Comparison of ENCODE assay signal across 31 cellular contexts in genomic region chr12:113649256-113649830, GRCh38.
"Had no signal": no experiment of that assay in that cellular context is flagged by ENCODE, and none has a peak within 500 bp of the region (broad histone marks: within the 10 kb centered on the region; RNA-seq: fewer than 3 reads in every experiment).

No MANE protein-coding gene starts in this region.

- H3K36me3 ChIP-seq: brain microvascular endothelial cell, right atrium auricular region, uterus, WERI-Rb-1 had no signal

- H3K4me2 ChIP-seq: hepatocyte, smooth muscle cell had no signal

- H2AFZ ChIP-seq: hepatocyte, parathyroid adenoma had no signal

- H3K9me3 Mint-ChIP-seq: activated T-helper 17 cell treated with anti-CD3 and anti-CD28 coated beads, Interleukin-2, amount 50 U/mL, for 72 hours; type B pancreatic cell had no signal

- H3K27ac ChIP-seq: brain microvascular endothelial cell, epithelial cell of prostate, hepatocyte, parathyroid adenoma, right atrium auricular region, uterus, WERI-Rb-1 had no signal

- H3K4me3 ChIP-seq: hepatocyte, right atrium auricular region, smooth muscle cell, uterus had no signal

- ATAC-seq: activated CD4-positive, CD25-positive, alpha-beta regulatory T cell treated with anti-CD3 and anti-CD28 coated beads, Interleukin-2, amount 50 U/mL, for 24 hours; activated T-helper 17 cell treated with anti-CD3 and anti-CD28 coated beads, Interleukin-2, amount 50 U/mL, for 72 hours; stimulated activated memory B cell treated with anti-CD40 and anti-IgM and Interleukin-4, amounts not matched to agents 10 μg/mL and 1 μg/mL and 100 μg/mL, for 72 hours; stimulated activated naive CD8-positive, alpha-beta T cell treated with anti-CD3 and anti-CD28 coated beads, Interleukin-15, amount 100 ng/mL, for 72 hours had no signal

- H3K27ac Mint-ChIP-seq: activated CD4-positive, alpha-beta memory T cell treated with anti-CD3 and anti-CD28 coated beads for 36 hours; activated T-cell treated with anti-CD3 and anti-CD28 coated beads, Interleukin-2, amount 50 U/mL, for 24 hours; activated T-helper 17 cell treated with anti-CD3 and anti-CD28 coated beads, Interleukin-2, amount 50 U/mL, for 72 hours; immature natural killer cell; mesothelial cell of epicardium; naive B cell; stimulated activated memory B cell treated with anti-CD40 and anti-IgM and Interleukin-4, amounts not matched to agents 10 μg/mL and 1 μg/mL and 100 μg/mL, for 72 hours; stimulated activated naive CD8-positive, alpha-beta T cell treated with anti-CD3 and anti-CD28 coated beads, Interleukin-15, amount 100 ng/mL, for 72 hours; type B pancreatic cell had no signal

- DNase-seq: activated CD4-positive, alpha-beta memory T cell treated with anti-CD3 and anti-CD28 coated beads for 36 hours; activated CD4-positive, alpha-beta T cell treated with anti-CD3 and anti-CD28 coated beads for 48 hours; activated CD8-positive, alpha-beta memory T cell treated with anti-CD3 and anti-CD28 coated beads, Interleukin-2, amount 50 U/mL, for 48 hours; activated gamma-delta T cell treated with Interleukin-2 at 50 U/mL for 16 hours; activated naive CD4-positive, alpha-beta T cell treated with anti-CD3 and anti-CD28 coated beads, Interleukin-2, amount 50 U/mL, for 16 hours; activated T-cell treated with anti-CD3 and anti-CD28 coated beads, Interleukin-2, amount 50 U/mL, for 24 hours; amniotic stem cell; brain microvascular endothelial cell; caudate nucleus; dermis blood vessel endothelial cell; effector CD4-positive, alpha-beta T cell; immature natural killer cell; naive B cell; stimulated activated CD4-positive, alpha-beta T cell treated with anti-CD3 and anti-CD28 coated beads, Interleukin-1b, Interleukin-23, amount 100 ng/mL, for 48 hours; stimulated activated CD4-positive, alpha-beta T cell treated with anti-CD3 and anti-CD28 coated beads, Interleukin-4, amount 100 ng/mL, for 4 hours; stimulated activated CD8-positive, alpha-beta memory T cell treated with anti-CD3 and anti-CD28 coated beads, Interleukin-4, amount 100 ng/mL, for 48 hours; stimulated activated naive CD8-positive, alpha-beta T cell treated with anti-CD3 and anti-CD28 coated beads, Interleukin-15, amount 100 ng/mL, for 72 hours; substantia nigra; T-helper 2 cell; uterus; WERI-Rb-1 had no signal

- H3K9me3 ChIP-seq: uterus had no signal

- H3K4me1 ChIP-seq: parathyroid adenoma, right atrium auricular region, uterus had no signal

- H3K4me1 Mint-ChIP-seq: activated T-helper 17 cell treated with anti-CD3 and anti-CD28 coated beads, Interleukin-2, amount 50 U/mL, for 72 hours; immature natural killer cell; naive B cell; stimulated activated memory B cell treated with anti-CD40 and anti-IgM and Interleukin-4, amounts not matched to agents 10 μg/mL and 1 μg/mL and 100 μg/mL, for 72 hours; stimulated activated naive CD8-positive, alpha-beta T cell treated with anti-CD3 and anti-CD28 coated beads, Interleukin-15, amount 100 ng/mL, for 72 hours had no signal

- H3K27me3 ChIP-seq: right atrium auricular region, uterus had no signal

- H3K4me3 Mint-ChIP-seq: activated CD4-positive, alpha-beta memory T cell treated with anti-CD3 and anti-CD28 coated beads for 36 hours; activated T-cell treated with anti-CD3 and anti-CD28 coated beads, Interleukin-2, amount 50 U/mL, for 24 hours; activated T-helper 17 cell treated with anti-CD3 and anti-CD28 coated beads, Interleukin-2, amount 50 U/mL, for 72 hours; immature natural killer cell; mesothelial cell of epicardium; naive B cell; stimulated activated memory B cell treated with anti-CD40 and anti-IgM and Interleukin-4, amounts not matched to agents 10 μg/mL and 1 μg/mL and 100 μg/mL, for 72 hours; stimulated activated naive CD8-positive, alpha-beta T cell treated with anti-CD3 and anti-CD28 coated beads, Interleukin-15, amount 100 ng/mL, for 72 hours; type B pancreatic cell had no signal

- H3K36me3 Mint-ChIP-seq: activated CD4-positive, alpha-beta memory T cell treated with anti-CD3 and anti-CD28 coated beads for 36 hours; immature natural killer cell; mesothelial cell of epicardium; stimulated activated memory B cell treated with anti-CD40 and anti-IgM and Interleukin-4, amounts not matched to agents 10 μg/mL and 1 μg/mL and 100 μg/mL, for 72 hours; type B pancreatic cell had no signal

- H3K79me2 ChIP-seq: hepatocyte, parathyroid adenoma had no signal
